29 cellular contexts compared by ENCODE assay signal in the genomic region with DNA sequence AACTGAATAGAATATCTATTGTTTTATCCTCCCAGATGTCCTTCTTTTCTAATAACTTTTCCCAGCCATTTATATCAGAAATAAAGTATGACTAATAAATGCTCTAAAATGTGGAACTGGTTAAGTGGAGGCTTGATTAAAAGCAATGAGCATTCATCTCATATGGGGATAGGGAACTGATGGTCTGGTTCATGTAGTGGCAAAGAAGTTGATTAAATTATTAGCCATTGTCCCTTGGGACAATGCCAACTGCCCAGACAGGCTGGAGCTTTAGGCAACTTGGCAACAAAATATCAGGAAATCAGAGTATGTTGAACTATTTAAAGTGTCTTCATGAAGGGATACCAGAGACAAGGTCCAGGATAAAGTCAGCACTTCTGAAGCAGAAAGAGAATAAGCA. TPM values are rescaled to one million over a fixed set of nuclear protein-coding genes. Genes with fewer than 3 reads are reported as not detected.
"Had no signal": no experiment of that assay in that cellular context is flagged by ENCODE, and none has a peak within 500 bp of the region (broad histone marks: within the 10 kb centered on the region; RNA-seq: fewer than 3 reads in every experiment).

No MANE protein-coding gene starts in this region.

- H3K27ac ChIP-seq: colonic mucosa, epithelial cell of prostate, esophagus squamous epithelium, heart right ventricle, left lung, lower lobe of right lung had no signal

- H3K27me3 Mint-ChIP-seq: effector memory CD8-positive, alpha-beta T cell; naive B cell; naive thymus-derived CD8-positive, alpha-beta T cell had no signal

- H3K4me3 ChIP-seq: colonic mucosa, esophagus squamous epithelium, gastrocnemius medialis, heart right ventricle, left lung, lower lobe of right lung, mucosa of descending colon had no signal

- H3K4me1 ChIP-seq: colonic mucosa, esophagus squamous epithelium, gastrocnemius medialis, heart right ventricle, left lung, lower lobe of right lung had no signal

- DNase-seq: colonic mucosa; cortex of kidney; effector CD8-positive, alpha-beta T cell; effector memory CD8-positive, alpha-beta T cell; endodermal cell; erythroblast; esophagus squamous epithelium; foreskin fibroblast; foreskin melanocyte; gastrocnemius medialis; glutamatergic neuron; head of caudate nucleus; heart right ventricle; hippocampal formation; left cardiac atrium; left lung; left ventricle myocardium superior; lower lobe of right lung; mesenchymal stem cell; mucosa of descending colon; naive B cell; naive thymus-derived CD8-positive, alpha-beta T cell had no signal

- H3K9me3 Mint-ChIP-seq: dendritic cell treated with granulocyte-macrophage colony-stimulating factor and Interleukin-4, amounts not matched to agents 40 ng/mL and 50 ng/mL, for 4 days; effector memory CD8-positive, alpha-beta T cell; naive thymus-derived CD8-positive, alpha-beta T cell had no signal

- H3K4me1 Mint-ChIP-seq: endodermal cell, mesothelial cell of epicardium, naive B cell had no signal

- H3K36me3 Mint-ChIP-seq: mesothelial cell of epicardium; naive B cell; naive thymus-derived CD8-positive, alpha-beta T cell had no signal

- H3K4me3 Mint-ChIP-seq: dendritic cell treated with granulocyte-macrophage colony-stimulating factor and Interleukin-4, amounts not matched to agents 40 ng/mL and 50 ng/mL, for 4 days; effector memory CD8-positive, alpha-beta T cell; endodermal cell; mesothelial cell of epicardium; naive B cell; naive thymus-derived CD8-positive, alpha-beta T cell had no signal

- H3K27ac Mint-ChIP-seq: dendritic cell treated with granulocyte-macrophage colony-stimulating factor and Interleukin-4, amounts not matched to agents 40 ng/mL and 50 ng/mL, for 4 days; effector memory CD8-positive, alpha-beta T cell; endodermal cell; mesothelial cell of epicardium; naive B cell had no signal

- H3K9me3 ChIP-seq: colonic mucosa, esophagus squamous epithelium, gastrocnemius medialis, heart right ventricle, left lung, lower lobe of right lung, mucosa of descending colon had no signal

- H3K36me3 ChIP-seq: colonic mucosa, esophagus squamous epithelium, gastrocnemius medialis, heart right ventricle, left lung, lower lobe of right lung had no signal

- ATAC-seq: effector memory CD8-positive, alpha-beta T cell; esophagus mucosa; heart right ventricle; left cardiac atrium; left lung; left ventricle myocardium superior; lower lobe of right lung; mucosa of descending colon; naive thymus-derived CD8-positive, alpha-beta T cell had no signal

- H3K27me3 ChIP-seq: colonic mucosa, esophagus squamous epithelium, gastrocnemius medialis, left lung had no signal

RNA-seq across cellular contexts. Expression of a gene that starts 49.2 kb away (rescaled TPM):
- total RNA-seq: esophagus squamous epithelium, glomerular endothelial cell, kidney epithelial cell, lung microvascular endothelial cell had no signal
